26 cellular contexts compared by ENCODE assay signal in the genomic region with DNA sequence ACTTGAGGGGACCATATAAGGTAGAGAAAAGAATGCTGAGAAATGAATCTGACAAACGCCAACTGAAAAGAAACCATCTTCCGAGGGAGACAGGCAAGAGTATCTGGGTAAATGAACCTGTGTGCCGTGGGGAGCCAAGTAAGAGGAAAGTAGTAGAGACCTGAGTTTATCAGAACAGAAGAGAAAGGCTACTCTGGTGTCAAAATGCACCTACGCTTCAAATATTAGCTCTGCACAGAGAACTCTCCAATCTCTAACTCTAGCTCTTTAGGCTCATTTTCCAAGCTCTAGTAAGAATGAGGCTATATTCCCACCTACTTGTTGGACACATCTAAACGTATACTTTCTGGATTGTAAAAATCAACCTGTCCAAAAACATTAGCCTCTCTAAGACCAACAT. TPM values are rescaled to one million over a fixed set of nuclear protein-coding genes. Genes with fewer than 3 reads are reported as not detected.
A peak's percentile ranks its signal among the peaks of the same experiment; 100 is the strongest.
DNase-seq lines count a peak whose midpoint lies in the region; ATAC-seq, FAIRE-seq and TF ChIP-seq lines count a peak whose summit lies in the region.
"Had no signal": no experiment of that assay in that cellular context is flagged by ENCODE, and none has a peak within 500 bp of the region (broad histone marks: within the 10 kb centered on the region; RNA-seq: fewer than 3 reads in every experiment).

No MANE protein-coding gene starts in this region.

- H2AFZ ChIP-seq in HepG2 (ENCODE audit: low read length) (no peak overlapping the region), GM23248 (no peak overlapping the region)

- H3K27me3 ChIP-seq in liver (ENCODE audit: control insufficient read depth in 4 of 4, insufficient read depth in 4 of 4, low read length in 3 of 4) (no peaks in the 10 kb centered on the region), HepG2 (ENCODE audit: control insufficient read depth in 1 of 2, insufficient read depth in 2 of 2, low read length in 2 of 2) (no peaks in the 10 kb centered on the region), endodermal cell (ENCODE audit: control insufficient read depth, insufficient read depth, low read length, poor library complexity, severe bottlenecking) (no peaks in the 10 kb centered on the region), GM23248 (replicated peaks; ENCODE audit: insufficient read depth) (no peaks in the 10 kb centered on the region)

- H3K4me3 Mint-ChIP-seq in activated CD4-positive, alpha-beta T cell treated with anti-CD3 and anti-CD28 coated beads for 36 hours: no peak overlapping the region
- H3K4me3 Mint-ChIP-seq in endodermal cell: no peak overlapping the region
- H3K4me3 Mint-ChIP-seq: B cell had no signal

- BruUV-seq in HepG2 (replicated peaks; lab: Mats Ljungman, UMichigan): no TSS peak

- H4K20me1 ChIP-seq in HepG2 (ENCODE audit: insufficient read depth, low read length) (no peaks in the 10 kb centered on the region), GM23248 (ENCODE audit: insufficient read depth) (no peaks in the 10 kb centered on the region)

- H3K4me2 ChIP-seq in HepG2 (ENCODE audit: low read depth, low read length) (no peak overlapping the region), GM23248 (ENCODE audit: unreplicated experiment) (no peak overlapping the region)

- ATAC-seq in activated CD4-positive, alpha-beta T cell treated with anti-CD3 and anti-CD28 coated beads for 36 hours: no peak
- ATAC-seq in HepG2: no peak

- no peaks in the 10 kb centered on the region for H3K79me2 ChIP-seq in HepG2 (ENCODE audit: insufficient read depth, low read length)
- no peaks in the 10 kb centered on the region for H3K79me2 ChIP-seq in GM23248 (ENCODE audit: insufficient read depth)

- TF ChIP-seq CTCF in liver (IDR thresholded peaks at IDR 0.05; ENCODE audit: low read depth, low read length, missing input control) (no peak), HepG2 (CRISPR knock-in tag; IDR thresholded peaks at IDR 0.05) (no peak), endodermal cell (conservative IDR thresholded peaks at IDR 0.05) (no peak), GM10266 (IDR thresholded peaks at IDR 0.05; ENCODE audit: control insufficient read depth, insufficient read depth, low read depth, missing control alignments) (no peak)

- no peak for FAIRE-seq in HepG2 (lab: Jason Lieb, UNC)
- FAIRE-seq: D721Med, HTR-8/SVneo, RCC 7860 had no signal

- H3K9me2 ChIP-seq in GM23248 (ENCODE audit: insufficient read depth): no peaks in the 10 kb centered on the region

- peaks cover 46% of the 10 kb centered on the region for H3K36me3 Mint-ChIP-seq in activated CD4-positive, alpha-beta T cell treated with anti-CD3 and anti-CD28 coated beads for 36 hours (ENCODE audit: low read depth)
- H3K36me3 Mint-ChIP-seq in endodermal cell (ENCODE audit: low read depth): peaks cover 57% of the 10 kb centered on the region

- no peaks in the 10 kb centered on the region for H3K4me1 Mint-ChIP-seq in activated CD4-positive, alpha-beta T cell treated with anti-CD3 and anti-CD28 coated beads for 36 hours
- peaks cover 16% of the 10 kb centered on the region for H3K4me1 Mint-ChIP-seq in endodermal cell
- H3K4me1 Mint-ChIP-seq: B cell had no signal

- TF ChIP-seq EP300 in HepG2 (IDR thresholded peaks at IDR 0.05; ENCODE audit: low read depth in 2 of 2, low read length in 2 of 2): no peak
- TF ChIP-seq EP300 in HepG2 (CRISPR knock-in tag; IDR thresholded peaks at IDR 0.05; ENCODE audit: borderline replicate concordance): no peak

- H3K36me3 ChIP-seq in liver (ENCODE audit: control insufficient read depth in 4 of 4, insufficient read depth in 3 of 4, low read depth in 1 of 4, low read length in 3 of 4) (peaks cover 6 to 31% (median 12%) of the 10 kb centered on the region in 4 donors), HepG2 (replicated peaks in 1 of 2; ENCODE audit: control insufficient read depth in 1 of 2, insufficient read depth in 2 of 2, low read length in 2 of 2) (peaks cover 3 to 53% of the 10 kb centered on the region in 2 experiments; a peak in 3 of 5 replicates), endodermal cell (ENCODE audit: control insufficient read depth, insufficient read depth, low read length) (peaks cover 84% of the 10 kb centered on the region), GM23248 (ENCODE audit: low read depth) (peaks cover 83% of the 10 kb centered on the region)

- H3K4me1 ChIP-seq in liver (ENCODE audit: control insufficient read depth in 4 of 4, insufficient read depth in 4 of 4, low read length in 3 of 4) (peaks cover 8 to 19% (median 15%) of the 10 kb centered on the region in 4 donors), HepG2 (ENCODE audit: insufficient read depth, low read length) (no peaks in the 10 kb centered on the region), endodermal cell (ENCODE audit: control insufficient read depth, insufficient read depth, low read length) (peaks cover 4% of the 10 kb centered on the region), GM23248 (ENCODE audit: insufficient read depth) (no peaks in the 10 kb centered on the region)

- H3K27me3 Mint-ChIP-seq in activated CD4-positive, alpha-beta T cell treated with anti-CD3 and anti-CD28 coated beads for 36 hours: no peaks in the 10 kb centered on the region
- no peaks in the 10 kb centered on the region for H3K27me3 Mint-ChIP-seq in endodermal cell (ENCODE audit: insufficient read depth)
- H3K27me3 Mint-ChIP-seq: B cell had no signal

- intact Hi-C loops in activated CD4-positive, alpha-beta T cell treated with anti-CD3 and anti-CD28 coated beads for 36 hours (cut with DNase I, micrococcal nuclease): no loop called here
- intact Hi-C loops in HepG2 (cut with micrococcal nuclease; ENCODE audit: unreplicated experiment): no loop called here

- POLR2A ChIA-PET in activated CD4-positive, alpha-beta T cell treated with anti-CD3 and anti-CD28 coated beads for 36 hours (lab: Charles Lee): no interaction called here
- POLR2A ChIA-PET in HepG2 (lab: Yijun Ruan, JAX): no interaction called here

- 60% methylated on average over 5 of the region's 5 CpGs for WGBS in liver
- 95% methylated on average over 5 of the region's 5 CpGs for WGBS in HepG2 (ENCODE audit: low lambda C conversion rate)
- WGBS in endodermal cell (ENCODE audit: insufficient coverage in 1 of 2, insufficient read length in 1 of 2), 2 experiments: 88 to 92% methylated on average over 5 of the region's 5 CpGs
- 97% methylated on average over 5 of the region's 5 CpGs for WGBS in GM23248 (ENCODE audit: low coverage in 1 of 2, low lambda C conversion rate in 2 of 2, missing lambda C conversion rate in 2 of 2), 2 experiments

- TF ChIP-seq POLR2A in HepG2 (IDR thresholded peaks at IDR 0.05; ENCODE audit: insufficient read depth in 1 of 2, low read depth in 2 of 2, low read length in 2 of 2): no peak

- H3K9ac ChIP-seq in liver (ENCODE audit: low read depth in 1 of 2, low read length in 2 of 2): no peak overlapping the region
- H3K9ac ChIP-seq in HepG2 (ENCODE audit: insufficient read depth, low read depth, low read length): no peak overlapping the region
- H3K9ac ChIP-seq in endodermal cell (ENCODE audit: extremely low read depth, low read length, poor library complexity, severe bottlenecking): no peak overlapping the region
- no peak overlapping the region for H3K9ac ChIP-seq in GM23248

- H3K4me3 ChIP-seq in liver (ENCODE audit: low read depth in 1 of 3, low read length in 3 of 3) (peak overlapping the region in 2 of 3 donors; percentile 12 to 35), HepG2 (replicated peaks in 1 of 3; ENCODE audit: insufficient read depth in 1 of 3, low read depth in 2 of 3, low read length in 3 of 3) (no peak overlapping the region), endodermal cell (ENCODE audit: low read length) (no peak overlapping the region), GM23248 (no peak overlapping the region)

- H3K9me3 Mint-ChIP-seq in activated CD4-positive, alpha-beta T cell treated with anti-CD3 and anti-CD28 coated beads for 36 hours (ENCODE audit: low read depth): no peaks in the 10 kb centered on the region
- no peaks in the 10 kb centered on the region for H3K9me3 Mint-ChIP-seq in endodermal cell

- peaks cover 11% of the 10 kb centered on the region; the same call in 1 of the 2 replicates for H3F3A ChIP-seq in GM23248 (ENCODE audit: insufficient read depth)

- H3K27ac Mint-ChIP-seq in activated CD4-positive, alpha-beta T cell treated with anti-CD3 and anti-CD28 coated beads for 36 hours: peak overlapping the region; percentile 11
- H3K27ac Mint-ChIP-seq in endodermal cell: peak overlapping the region; percentile 2
- H3K27ac Mint-ChIP-seq: B cell had no signal

- in situ Hi-C loops in HepG2 (cut with HindIII; ENCODE audit: extremely low pct_ligation_motif_present, low pct_unique_long_range_greater_than_20kb) (no loop called here), GM23248 (cut with MboI) (no loop called here)

- peak overlapping the region; percentile 67 to 90 for H3K27ac ChIP-seq in liver (ENCODE audit: low read depth in 1 of 2, low read length in 2 of 2)
- no peak overlapping the region for H3K27ac ChIP-seq in HepG2 (ENCODE audit: extremely low read length, insufficient read depth, low read length)
- H3K27ac ChIP-seq in endodermal cell (ENCODE audit: low read depth, low read length): no peak overlapping the region
- no peak overlapping the region for H3K27ac ChIP-seq in GM23248
- H3K27ac ChIP-seq: 22Rv1, C4-2B had no signal

- DNase-seq in activated CD4-positive, alpha-beta T cell treated with anti-CD3 and anti-CD28 coated beads for 36 hours: no peak
- DNase-seq in activated CD4-positive, alpha-beta T cell treated with anti-CD3 and anti-CD28 coated beads, Interleukin-2, amount 50 U/mL, for 4 hours: no peak
- DNase-seq in HepG2 (ENCODE audit: low spot score): no peak
- DNase-seq in endodermal cell: no peak
- DNase-seq in NCI-H510A (lab: John Stamatoyannopoulos, UW): no peak
- DNase-seq in GM10266 (ENCODE audit: extremely low spot score): no peak
- no peak for DNase-seq in GM23248
- DNase-seq: DMS53, GOT3, HCEC 1CT, KBM-7, MV-4-11, NCI-H1105, NCI-H1436 treated with DMSO at 0.1 percent for 48 hours, NCI-H187 treated with DMSO at 0.1 percent for 48 hours, NCI-H2107, NCI-H524 treated with DMSO at 0.1 percent for 48 hours, NCI-H774, SIG-M5 had no signal

- CTCF ChIA-PET in activated CD4-positive, alpha-beta T cell treated with anti-CD3 and anti-CD28 coated beads for 36 hours (lab: Charles Lee): interaction anchor here (0.7 kb wide), 1 partner anchor 511 kb away, joined by 3 read pairs; no protein-coding TSS in a partner anchor
- CTCF ChIA-PET in HepG2 (lab: Yijun Ruan, JAX; ENCODE audit: low intra/inter-chr PET ratio, low total read pairs): no interaction called here

- TF ChIP-seq RAD21 in liver (IDR thresholded peaks at IDR 0.05) (no peak), HepG2 (CRISPR knock-in tag; IDR thresholded peaks at IDR 0.05) (no peak)

- H3K9me3 ChIP-seq in liver (ENCODE audit: control insufficient read depth in 4 of 4, low read length in 3 of 4) (no peaks in the 10 kb centered on the region), HepG2 (ENCODE audit: low read length) (no peaks in the 10 kb centered on the region), endodermal cell (ENCODE audit: control insufficient read depth, low read length) (no peaks in the 10 kb centered on the region), GM23248 (ENCODE audit: low read depth) (no peaks in the 10 kb centered on the region)

RNA-seq across cellular contexts. Expression of a gene that starts 53.5 kb away (rescaled TPM):
- 100 to 1,000 TPM; 132 to 156 TPM for total RNA-seq in activated CD4-positive, alpha-beta T cell treated with anti-CD3 and anti-CD28 coated beads for 36 hours
- total RNA-seq in liver (10 to 100 TPM; 46.7 to 52.9 TPM), HepG2 (2016; rRNA removed; fragmentation: Illumina TruSeq; extraction: Trizol) (88.1 and 140 TPM in 2 replicates), endodermal cell (100 to 1,000 TPM; 182 to 209 TPM)
- polyA plus RNA-seq in liver (10 to 100 TPM; 13.5 to 22.4 TPM), HepG2 (2011; rRNA removed) (20.3 and 27.6 TPM in 2 replicates), GM23248 (2016; fragmentation: Nextera tagmentation; extraction: Ambion mirVana) (29.7 and 36.7 TPM in 2 replicates)
- total RNA-seq in HepG2 (2016; cell fraction: cytosol; rRNA removed; fragmentation: Illumina TruSeq; extraction: Trizol; ENCODE audit: low read depth): 5.7 and 6.6 TPM in 2 replicates
- total RNA-seq in HepG2 (2016; cell fraction: insoluble cytoplasmic fraction; rRNA removed; fragmentation: Illumina TruSeq; extraction: Trizol): 85.6 and 135 TPM in 2 replicates
- 21.7 and 22.0 TPM in 2 replicates for total RNA-seq in HepG2 (2016; cell fraction: membrane; rRNA removed; fragmentation: Illumina TruSeq; extraction: Trizol)
- 78.5 and 79.6 TPM in 2 replicates for total RNA-seq in HepG2 (2016; cell fraction: nucleus; rRNA removed; fragmentation: Illumina TruSeq; extraction: Trizol)
- 7.3 and 13.7 TPM in 2 replicates for polyA plus RNA-seq in HepG2 (2011; cell fraction: cytosol; rRNA removed)
- polyA plus RNA-seq in HepG2 (2011; cell fraction: nucleus; rRNA removed): 13.3 and 17.5 TPM in 2 replicates
- polyA plus RNA-seq in HepG2 (2012): 38.5 and 59.6 TPM in 2 replicates
- polyA plus RNA-seq in HepG2 (2016; cell fraction: cytosol; fragmentation: Illumina TruSeq; extraction: Trizol; ENCODE audit: low read depth): 2.3 and 2.5 TPM in 2 replicates
- 113 and 114 TPM in 2 replicates for polyA plus RNA-seq in HepG2 (2016; cell fraction: insoluble cytoplasmic fraction; fragmentation: Illumina TruSeq; extraction: Trizol; ENCODE audit: low read depth)
- polyA plus RNA-seq in HepG2 (2016; cell fraction: membrane; fragmentation: Illumina TruSeq; extraction: Trizol; ENCODE audit: low read depth): 7.9 and 9.4 TPM in 2 replicates
- polyA plus RNA-seq in HepG2 (2016; cell fraction: nucleus; fragmentation: Illumina TruSeq; extraction: Trizol; ENCODE audit: insufficient read depth, low read depth): 84.6 and 86.1 TPM in 2 replicates
- polyA minus RNA-seq in HepG2 (2011; rRNA and poly(A)+ RNA removed; ENCODE audit: low replicate concordance): 10.0 and 13.4 TPM in 2 replicates
- polyA minus RNA-seq in HepG2 (2011; cell fraction: cytosol; rRNA and poly(A)+ RNA removed): 32.4 and 35.7 TPM in 2 replicates
- polyA minus RNA-seq in HepG2 (2011; cell fraction: nucleus; rRNA and poly(A)+ RNA removed): 94.6 and 94.9 TPM in 2 replicates
- 221 TPM for polyA plus RNA-seq in endodermal cell (2013, experiment 1 of 2)
- 192 TPM for polyA plus RNA-seq in endodermal cell (2013, experiment 2 of 2)
- 58.4 and 70.1 TPM in 2 replicates for total RNA-seq in GM23248 (2014; rRNA removed; shearing (Covaris generic))

Comparison
In these comparisons a context has a peak if more than half of its experiments do, and no peak if none do; other contexts are left out.
1. H3K27ac ChIP-seq: peak in liver (2 of 2); none in HepG2 (single experiment), endodermal cell (single experiment) and GM23248 (single experiment).
2. H3K4me3 ChIP-seq: peak in liver (2 of 3); none in HepG2 (0 of 3), endodermal cell (single experiment) and GM23248 (single experiment).